In the genomic region with DNA sequence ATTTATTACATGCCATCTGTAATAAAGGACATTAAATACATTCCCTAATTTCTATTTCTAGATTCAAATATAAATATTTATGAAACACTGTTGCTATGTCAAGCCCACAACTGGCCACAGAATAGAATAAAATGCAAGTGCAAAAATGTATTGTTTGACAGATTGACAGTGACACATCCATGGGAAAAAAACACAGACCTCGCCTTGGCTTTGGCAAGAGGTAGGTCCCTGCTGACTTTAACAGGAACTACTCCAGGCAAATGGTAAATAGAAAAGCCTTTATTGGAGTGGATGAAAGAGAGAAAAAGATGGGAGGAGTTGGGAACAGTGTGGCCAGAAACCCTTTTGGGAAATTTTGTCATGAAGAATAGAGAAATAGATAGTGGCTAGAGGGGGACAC, we compare ENCODE assay signal across 28 cellular contexts.
"Had no signal": no experiment of that assay in that cellular context is flagged by ENCODE, and none has a peak within 500 bp of the region (broad histone marks: within the 10 kb centered on the region; RNA-seq: fewer than 3 reads in every experiment).

No MANE protein-coding gene starts in this region.

- DNase-seq: activated B cell treated with CpG ODN at 0.5 μM for 24 hours; activated CD4-positive, alpha-beta memory T cell treated with anti-CD3 and anti-CD28 coated beads, Interleukin-2, amount 10 ng/mL, durations not matched to agents 7 days and 5 days; activated CD4-positive, alpha-beta T cell treated with anti-CD3 and anti-CD28 coated beads for 1 hour; activated CD4-positive, alpha-beta T cell treated with anti-CD3 and anti-CD28 coated beads, Interleukin-2, amount 10 ng/mL, durations not matched to agents 7 days and 5 days; activated gamma-delta T cell treated with Interleukin-2 at 50 U/mL for 16 hours; activated naive CD4-positive, alpha-beta T cell treated with anti-CD3 and anti-CD28 coated beads, Interleukin-2, amount 10 ng/mL, durations not matched to agents 7 days and 5 days; activated naive CD8-positive, alpha-beta T cell treated with anti-CD3 and anti-CD28 coated beads for 36 hours; activated T-cell treated with anti-CD3 and anti-CD28 coated beads for 4 hours; activated T-cell treated with anti-CD3 and anti-CD28 coated beads, Interleukin-2, amount 50 U/mL, for 48 hours; adrenal gland; anterior cingulate cortex; cerebellar nuclear complex; KG1; MG63; MV-4-11; NCI-H1092 treated with DMSO at 0.1 percent for 48 hours; NCI-H1417 treated with DMSO at 0.1 percent for 48 hours; NCI-H1694; NCI-H2029 treated with DMSO at 0.1 percent for 48 hours; NCI-H345; NCI-H510A; NCI-H526 treated with DMSO at 0.1 percent for 48 hours; NCI-H82; SHP77; T-helper 17 cell; T-helper 9 cell had no signal

- H3K36me3 Mint-ChIP-seq: activated naive CD4-positive, alpha-beta T cell treated with anti-CD3 and anti-CD28 coated beads, Interleukin-2, amount 10 ng/mL, durations not matched to agents 7 days and 5 days; activated naive CD8-positive, alpha-beta T cell treated with anti-CD3 and anti-CD28 coated beads for 36 hours had no signal

- H3K4me3 ChIP-seq: adrenal gland, MG63, SJSA1 had no signal

- H3K4me1 Mint-ChIP-seq: activated B cell treated with CpG ODN at 0.5 μM for 24 hours; activated T-helper 17 cell treated with anti-CD3 and anti-CD28 coated beads, Interleukin-2, amount 50 U/mL, for 72 hours; T-helper 17 cell had no signal

- H3K36me3 ChIP-seq: adrenal gland, MG63, SJSA1 had no signal

- H3K9me3 ChIP-seq: adrenal gland, MG63, SJSA1 had no signal

- H3K4me1 ChIP-seq: adrenal gland had no signal

- ATAC-seq: activated T-helper 17 cell treated with anti-CD3 and anti-CD28 coated beads, Interleukin-2, amount 50 U/mL, for 72 hours; T-helper 17 cell had no signal

- H3K9me3 Mint-ChIP-seq: activated B cell treated with CpG ODN at 0.5 μM for 24 hours had no signal

- H3K27me3 ChIP-seq: adrenal gland, MG63, SJSA1 had no signal

- H3K27ac Mint-ChIP-seq: activated B cell treated with CpG ODN at 0.5 μM for 24 hours; activated CD4-positive, alpha-beta memory T cell treated with anti-CD3 and anti-CD28 coated beads, Interleukin-2, amount 10 ng/mL, durations not matched to agents 7 days and 5 days; activated CD4-positive, alpha-beta T cell treated with anti-CD3 and anti-CD28 coated beads, Interleukin-2, amount 10 ng/mL, durations not matched to agents 7 days and 5 days; activated naive CD4-positive, alpha-beta T cell treated with anti-CD3 and anti-CD28 coated beads, Interleukin-2, amount 10 ng/mL, durations not matched to agents 7 days and 5 days; activated naive CD8-positive, alpha-beta T cell treated with anti-CD3 and anti-CD28 coated beads for 36 hours; activated T-helper 17 cell treated with anti-CD3 and anti-CD28 coated beads, Interleukin-2, amount 50 U/mL, for 72 hours; T-helper 17 cell had no signal

- H3K4me3 Mint-ChIP-seq: activated B cell treated with CpG ODN at 0.5 μM for 24 hours; activated CD4-positive, alpha-beta memory T cell treated with anti-CD3 and anti-CD28 coated beads, Interleukin-2, amount 10 ng/mL, durations not matched to agents 7 days and 5 days; activated CD4-positive, alpha-beta T cell treated with anti-CD3 and anti-CD28 coated beads, Interleukin-2, amount 10 ng/mL, durations not matched to agents 7 days and 5 days; activated naive CD4-positive, alpha-beta T cell treated with anti-CD3 and anti-CD28 coated beads, Interleukin-2, amount 10 ng/mL, durations not matched to agents 7 days and 5 days; activated naive CD8-positive, alpha-beta T cell treated with anti-CD3 and anti-CD28 coated beads for 36 hours; activated T-helper 17 cell treated with anti-CD3 and anti-CD28 coated beads, Interleukin-2, amount 50 U/mL, for 72 hours; T-helper 17 cell had no signal

- H3K27ac ChIP-seq: adrenal gland, SJSA1 had no signal
